In genomic region chr12:14768823-14769405, GRCh38 we compare ENCODE assay signal across 8 cellular contexts. TPM values are rescaled to one million over a fixed set of nuclear protein-coding genes. Genes with fewer than 3 reads are reported as not detected.
DNase-seq lines count a peak whose midpoint lies in the region; ATAC-seq and TF ChIP-seq lines count a peak whose summit lies in the region.

No MANE protein-coding gene starts in this region.

- H3K4me3 ChIP-seq in HAP-1 (peak overlapping the region; percentile 52), esophagus muscularis mucosa (peak overlapping the region; percentile 74 to 85 (median 80))

- H3K36me3 ChIP-seq in HAP-1 (replicated peaks), result no peaks in the 10 kb centered on the region; the same call in 1 of the 2 replicates
- no peaks in the 10 kb centered on the region for H3K36me3 ChIP-seq in esophagus muscularis mucosa

- H3K27ac ChIP-seq in esophagus muscularis mucosa (replicated peaks in 1 of 4), result peak overlapping the region; percentile 93 to 98 (median 94)

- H3K4me1 Mint-ChIP-seq in progenitor cell of endocrine pancreas (ENCODE audit: low read depth), result peaks cover 15% of the 10 kb centered on the region

- no peaks in the 10 kb centered on the region for H3K27me3 Mint-ChIP-seq in progenitor cell of endocrine pancreas

- peaks cover 19% of the 10 kb centered on the region for H3K9me3 Mint-ChIP-seq in progenitor cell of endocrine pancreas (ENCODE audit: low read depth)

- intact Hi-C loops in esophagus muscularis mucosa (cut with DNase I), result loop anchor here (5.0 kb wide), 1 partner anchor 33 kb away; the partner anchor contains the start of genes C12orf60 and WBP11

- WGBS in esophagus muscularis mucosa, result 58% methylated on average over 16 of the region's 16 CpGs

- DNase-seq in HAP-1 (ENCODE audit: low spot score in 2 of 2) (peak in 1 of 2 experiments; percentile 8), esophagus muscularis mucosa (ENCODE audit: extremely low spot score) (no peak), progenitor cell of endocrine pancreas (ENCODE audit: low spot score, unreplicated experiment) (no peak), NOMO-1 treated with dmso at 0.1 percent for 144 hours (lab: John Stamatoyannopoulos, UW; ENCODE audit: unreplicated experiment) (no peak)
- peak; percentile 18 to 21 for DNase-seq in activated CD4-positive, alpha-beta T cell treated with anti-CD3 and anti-CD28 coated beads, Interleukin-2, amount 50 U/mL, for 4 hours

- in situ Hi-C loops in HAP-1 (cut with MboI; ENCODE audit: low sequenced_read_pairs), result no loop called here

- peaks cover 5% of the 10 kb centered on the region for H3K4me1 ChIP-seq in HAP-1
- H3K4me1 ChIP-seq in esophagus muscularis mucosa, result peaks cover 5 to 39% (median 37%) of the 10 kb centered on the region in 4 donors

- ATAC-seq in GM18867 (IDR thresholded peaks at IDR 0.05; ENCODE audit: unreplicated experiment) (no peak), GM18909 (IDR thresholded peaks at IDR 0.05; ENCODE audit: poor library complexity, unreplicated experiment) (no peak), GM18873 (IDR thresholded peaks at IDR 0.05; ENCODE audit: low FRiP score, unreplicated experiment) (no peak)

- TF ChIP-seq EP300 in esophagus muscularis mucosa (IDR thresholded peaks at IDR 0.05), result no peak

- peaks cover 29% of the 10 kb centered on the region for H3K36me3 Mint-ChIP-seq in progenitor cell of endocrine pancreas (ENCODE audit: insufficient read depth)

- H3K4me3 Mint-ChIP-seq in progenitor cell of endocrine pancreas (ENCODE audit: low read depth), result peak overlapping the region; percentile 96

- H3K9me3 ChIP-seq in HAP-1 (no peaks in the 10 kb centered on the region), esophagus muscularis mucosa (no peaks in the 10 kb centered on the region)

- no peak for TF ChIP-seq CTCF in esophagus muscularis mucosa (IDR thresholded peaks at IDR 0.05)
- TF ChIP-seq CTCF in progenitor cell of endocrine pancreas (IDR thresholded peaks at IDR 0.05; ENCODE audit: unreplicated experiment), result no peak

- H3K27me3 ChIP-seq in HAP-1 (ENCODE audit: low read depth), result no peaks in the 10 kb centered on the region
- H3K27me3 ChIP-seq in esophagus muscularis mucosa, result no peaks in the 10 kb centered on the region

- H3K27ac Mint-ChIP-seq in progenitor cell of endocrine pancreas, result peak overlapping the region; percentile 98

- no peak for TF ChIP-seq POLR2A in esophagus muscularis mucosa (IDR thresholded peaks at IDR 0.05; ENCODE audit: low read depth)

RNA-seq across cellular contexts. Expression of gene WBP11, which starts 34.4 kb away (rescaled TPM):
- total RNA-seq in esophagus muscularis mucosa, result 10 to 100 TPM; 18.2 to 25.7 (median 19.1) TPM
- total RNA-seq in progenitor cell of endocrine pancreas, result 112 and 117 TPM in 2 replicates

RNA-seq across cellular contexts. Expression of gene C12orf60, which starts 34.6 kb away (rescaled TPM):
- total RNA-seq in esophagus muscularis mucosa, result 1 to 10 TPM in 2 of 4 donors, under 1 TPM in 2; 0.66 to 2.1 (median 1.1) TPM
- 2.7 and 3.5 TPM in 2 replicates for total RNA-seq in progenitor cell of endocrine pancreas

RNA-seq across cellular contexts. Expression of gene SMCO3, which starts 45.1 kb away (rescaled TPM):
- total RNA-seq in esophagus muscularis mucosa, result under 1 TPM in 1 of 4 donors, not detected in 3; 0.23 TPM
- total RNA-seq in progenitor cell of endocrine pancreas, result not detected in 2 replicates

Comparison
In these comparisons a context has a peak if more than half of its experiments do, and no peak if none do; other contexts are left out.
1. DNase-seq: peak in activated CD4-positive, alpha-beta T cell treated with anti-CD3 and anti-CD28 coated beads, Interleukin-2, amount 50 U/mL, for 4 hours (2 of 2); none in esophagus muscularis mucosa (single experiment), progenitor cell of endocrine pancreas (single experiment) and NOMO-1 treated with dmso at 0.1 percent for 144 hours (single experiment).